Comparison of ENCODE assay signal across 8 cellular contexts in the genomic region with DNA sequence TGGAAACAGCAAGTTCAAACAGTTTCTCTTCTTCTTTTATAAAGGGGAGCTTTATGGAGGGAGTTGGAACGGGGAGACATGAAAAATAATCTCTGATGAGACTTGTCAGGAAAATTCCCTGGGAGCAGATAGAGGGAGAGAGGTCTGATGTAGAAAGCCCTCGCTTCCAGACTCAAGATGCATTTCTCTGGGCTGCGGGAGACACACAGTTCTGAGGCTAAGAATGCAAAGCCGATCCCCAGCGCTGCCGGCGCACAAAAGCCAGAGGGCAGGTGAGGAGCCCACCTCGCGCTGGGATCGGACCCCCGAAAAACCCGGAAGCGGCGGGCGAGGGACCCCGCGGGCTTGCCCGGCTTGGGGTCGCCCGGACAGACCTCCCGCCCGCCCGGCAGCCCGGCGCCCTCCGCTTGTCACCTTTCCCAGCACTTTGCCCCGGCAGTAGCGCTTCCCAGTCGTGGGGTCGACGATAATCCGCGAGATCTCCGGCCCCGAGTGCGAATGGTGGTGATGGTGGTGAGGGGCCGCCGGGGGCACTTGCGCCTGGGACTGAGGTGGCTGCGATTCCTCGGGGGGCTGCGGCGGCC. TPM values are rescaled to one million over a fixed set of nuclear protein-coding genes. Genes with fewer than 3 reads are reported as not detected.
A peak's percentile ranks its signal among the peaks of the same experiment; 100 is the strongest.
DNase-seq lines count a peak whose midpoint lies in the region; ATAC-seq and TF ChIP-seq lines count a peak whose summit lies in the region.

No MANE protein-coding gene starts in this region.

- DNase-seq in COLO668 (lab: John Stamatoyannopoulos, UW; ENCODE audit: unreplicated experiment), result peak; percentile 16
- DNase-seq in HCEC 1CT, result peak; percentile 50
- DNase-seq in RWPE1 (ENCODE audit: low spot score), result no peak
- peak; percentile 21 for DNase-seq in central memory CD4-positive, alpha-beta T cell
- peak; percentile 28 to 56 for DNase-seq in left colon
- peak; percentile 38 for DNase-seq in stimulated activated naive CD4-positive, alpha-beta T cell treated with Interleukin-2 at 50 U/mL for 16 hours (lab: John Stamatoyannopoulos, UW)
- DNase-seq in RPMI8226, result no peak
- DNase-seq in HPDE6-E6E7 (ENCODE audit: extremely low spot score), result no peak

- H3K27ac ChIP-seq in RWPE1, result peak overlapping the region; percentile 94

- POLR2A ChIA-PET in RWPE1 (lab: Yijun Ruan, JAX; ENCODE audit: low non-redundant PET), result interaction anchor here (0.5 to 1.7 kb wide), 3 partner anchors 571 to 680 kb away, joined by 3 to 6 read pairs (median 4); no protein-coding TSS in a partner anchor

- intact Hi-C loops in left colon (cut with DNase I, micrococcal nuclease), result loop anchor here in 1 of 2 donors (10.0 kb wide), 1 partner anchor 1165 kb away; no protein-coding TSS in a partner anchor

- no peak for TF ChIP-seq CTCF in RWPE1 (conservative IDR thresholded peaks at IDR 0.05; ENCODE audit: low read depth)

- peak; percentile 16 for ATAC-seq in left colon

- CTCF ChIA-PET in RWPE1 (lab: Yijun Ruan, JAX), result interaction anchor here (0.6 to 4.2 kb wide), 12 partner anchors 61 to 1173 kb away, joined by 3 to 40 read pairs (median 6); no protein-coding TSS in a partner anchor

RNA-seq across cellular contexts. Expression of a gene that starts 0.5 kb away (rescaled TPM):
- total RNA-seq in left colon, result 10 to 100 TPM; 13.7 to 25.8 TPM

RNA-seq across cellular contexts. Expression of a gene that starts 31.9 kb away (rescaled TPM):
- total RNA-seq in left colon, result under 1 TPM in 1 of 2 donors, not detected in 1; 0.70 TPM

Comparison
In these comparisons a context has a peak if more than half of its experiments do, and no peak if none do; other contexts are left out.
1. DNase-seq: peak in COLO668 (single experiment), HCEC 1CT (single experiment), central memory CD4-positive, alpha-beta T cell (single experiment), left colon (2 of 2) and stimulated activated naive CD4-positive, alpha-beta T cell treated with Interleukin-2 at 50 U/mL for 16 hours (single experiment); none in RWPE1 (single experiment), RPMI8226 (single experiment) and HPDE6-E6E7 (single experiment).